In genomic region chr9:69572611-69573010, GRCh38 we compare ENCODE assay signal across 27 cellular contexts.
DNase-seq lines count a peak whose midpoint lies in the region; FAIRE-seq and TF ChIP-seq lines count a peak whose summit lies in the region.
"Had no signal": no experiment of that assay in that cellular context is flagged by ENCODE, and none has a peak within 500 bp of the region (broad histone marks: within the 10 kb centered on the region; RNA-seq: fewer than 3 reads in every experiment).

No MANE protein-coding gene starts in this region.

- DNase-seq in AG10803 (ENCODE audit: low read depth) (peak; percentile 74), HCEC 1CT (peak; percentile 82), bronchial epithelial cell (ENCODE audit: low read depth) (peak; percentile 36), foreskin fibroblast (peak; percentile 22 to 37), SW480 (ENCODE audit: low spot score) (no peak), posterior vena cava (ENCODE audit: low spot score) (no peak)
- DNase-seq in activated CD4-positive, CD25-positive, alpha-beta regulatory T cell (lab: John Stamatoyannopoulos, UW), result no peak
- DNase-seq in activated CD4-positive, alpha-beta T cell treated with anti-CD3 and anti-CD28 coated beads, Interleukin-2, amount 50 U/mL, for 4 hours, result no peak
- DNase-seq: activated CD8-positive, alpha-beta memory T cell treated with anti-CD3 and anti-CD28 coated beads, Interleukin-2, amount 50 U/mL, for 48 hours; activated naive CD4-positive, alpha-beta T cell treated with anti-CD3 and anti-CD28 coated beads, Interleukin-2, amount 10 ng/mL, durations not matched to agents 7 days and 5 days; CD4-positive, alpha-beta memory T cell; erythroblast; gastrocnemius medialis; H9; NCI-H2029; NCI-H526 treated with DMSO at 0.1 percent for 48 hours; pancreas; PC-3; small intestine; stimulated activated CD4-positive, alpha-beta T cell treated with anti-CD3 and anti-CD28 coated beads, Interleukin-2, amount 100 ng/mL, for 24 hours; stimulated activated naive CD8-positive, alpha-beta T cell treated with anti-CD3 and anti-CD28 coated beads, Interleukin-15, Interleukin-2, amounts not matched to agents 100 U/mL and 50 U/mL, for 24 hours; upper lobe of right lung had no signal

- TF ChIP-seq CTCF in AG10803 (conservative IDR thresholded peaks at IDR 0.05; ENCODE audit: low read length) (no peak), bronchial epithelial cell (IDR thresholded peaks at IDR 0.05; ENCODE audit: insufficient read depth, low read length, severe bottlenecking) (no peak), foreskin fibroblast (IDR thresholded peaks at IDR 0.05; ENCODE audit: low read depth, low read length) (no peak)

- H3K4me3 ChIP-seq in AG10803 (ENCODE audit: low read length) (no peak overlapping the region), bronchial epithelial cell (ENCODE audit: low read depth, low read length) (no peak overlapping the region), foreskin fibroblast (ENCODE audit: low read depth in 1 of 2, low read length in 2 of 2) (no peak overlapping the region)
- H3K4me3 ChIP-seq: gastrocnemius medialis, hepatocyte, pancreas, SK-N-MC, upper lobe of right lung had no signal

- H3K27me3 ChIP-seq in bronchial epithelial cell (ENCODE audit: control insufficient read depth, insufficient read depth, low read length), result no peaks in the 10 kb centered on the region
- H3K27me3 ChIP-seq: gastrocnemius medialis, hepatocyte, pancreas, upper lobe of right lung had no signal

- intact Hi-C loops in posterior vena cava (cut with DNase I), result no loop called here

- no peak for FAIRE-seq in bronchial epithelial cell (lab: Jason Lieb, UNC)
- FAIRE-seq: A204.1, colon, D721Med, pancreas, small intestine had no signal

- no peaks in the 10 kb centered on the region for H3K36me3 ChIP-seq in bronchial epithelial cell (ENCODE audit: control insufficient read depth, insufficient read depth, low read length)
- H3K36me3 ChIP-seq: gastrocnemius medialis, pancreas, upper lobe of right lung had no signal

Comparison
In these comparisons a context has a peak if more than half of its experiments do, and no peak if none do; other contexts are left out.
1. DNase-seq: peak in AG10803 (single experiment), HCEC 1CT (single experiment), bronchial epithelial cell (single experiment) and foreskin fibroblast (2 of 2); none in SW480 (single experiment), activated CD4-positive, CD25-positive, alpha-beta regulatory T cell (0 of 4), activated CD4-positive, alpha-beta T cell treated with anti-CD3 and anti-CD28 coated beads, Interleukin-2, amount 50 U/mL, for 4 hours (0 of 2) and posterior vena cava (single experiment).